In the genomic region with DNA sequence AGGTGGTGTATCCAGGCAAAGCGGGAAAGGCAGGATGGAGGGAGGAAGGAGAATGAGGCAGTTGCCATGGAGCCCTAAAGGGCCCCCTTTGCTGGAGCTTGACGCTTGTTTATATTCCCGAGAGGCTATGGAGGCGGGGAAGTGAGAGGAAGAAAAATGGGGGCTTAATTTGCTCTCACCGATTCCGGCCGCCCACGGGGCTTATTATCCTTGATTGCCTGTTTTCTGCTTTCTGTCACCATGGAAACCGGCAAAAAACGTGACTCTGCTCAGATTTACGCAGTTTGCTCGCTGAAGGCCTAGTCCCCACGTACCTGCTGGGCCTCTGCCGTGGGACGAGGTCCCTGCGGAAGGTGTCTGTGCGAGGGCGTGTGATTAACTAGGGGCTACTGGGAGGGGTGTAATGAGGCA, we compare ENCODE assay signal across 23 cellular contexts.
DNase-seq lines count a peak whose midpoint lies in the region; ATAC-seq and TF ChIP-seq lines count a peak whose summit lies in the region.
"Had no signal": no experiment of that assay in that cellular context is flagged by ENCODE, and none has a peak within 500 bp of the region (broad histone marks: within the 10 kb centered on the region; RNA-seq: fewer than 3 reads in every experiment).

No MANE protein-coding gene starts in this region.

- TF ChIP-seq CTCF in GM23338 (conservative IDR thresholded peaks at IDR 0.05; ENCODE audit: low read depth in 2 of 2) = no peak

- H3K4me2 ChIP-seq in GM23338 = no peak overlapping the region

- 0 out of 3 replicates have a peak, but pooled peaks cover 12% of the 10 kb centered on the region for H3K36me3 Mint-ChIP-seq in GM23338 (ENCODE audit: low read depth)
- H3K36me3 Mint-ChIP-seq: activated naive CD8-positive, alpha-beta T cell treated with anti-CD3 and anti-CD28 coated beads, Interleukin-2, amount 10 ng/mL, durations not matched to agents 7 days and 5 days; CD4-positive, alpha-beta memory T cell; stimulated activated naive B cell treated with anti-CD40 and anti-IgM and Interleukin-4, amounts not matched to agents 10 μg/mL and 1 μg/mL and 100 μg/mL, for 72 hours had no signal

- ATAC-seq in GM23338 (no peak), GM21367 (IDR thresholded peaks at IDR 0.05; ENCODE audit: unreplicated experiment) (no peak)
- ATAC-seq: natural killer cell treated with Interleukin-12 subunit alpha and Interleukin-12 subunit beta and Interleukin-15 and Interleukin-18, amount 100 ng/mL, for 72 hours; Panc1; stimulated activated naive B cell treated with anti-CD40 and anti-IgM and Interleukin-4, amounts not matched to agents 10 μg/mL and 1 μg/mL and 100 μg/mL, for 72 hours had no signal

- H3K9me2 ChIP-seq in GM23338 (ENCODE audit: insufficient read depth) = no peaks in the 10 kb centered on the region; the same call in 1 of the 2 replicates

- no peak overlapping the region for H3K4me3 ChIP-seq in GM23338
- H3K4me3 ChIP-seq: GM23248, suprapubic skin had no signal

- H3K4me1 Mint-ChIP-seq in GM23338 = no peaks in the 10 kb centered on the region
- H3K4me1 Mint-ChIP-seq: activated naive CD8-positive, alpha-beta T cell treated with anti-CD3 and anti-CD28 coated beads, Interleukin-2, amount 10 ng/mL, durations not matched to agents 7 days and 5 days; CD4-positive, alpha-beta memory T cell; stimulated activated naive B cell treated with anti-CD40 and anti-IgM and Interleukin-4, amounts not matched to agents 10 μg/mL and 1 μg/mL and 100 μg/mL, for 72 hours had no signal

- H2AFZ ChIP-seq in GM23338 = 0 out of 2 replicates have a peak overlapping the region, but pooled peaks have one; percentile 23
- H2AFZ ChIP-seq: GM23248 had no signal

- H3K4me3 Mint-ChIP-seq in GM23338 = no peak overlapping the region
- H3K4me3 Mint-ChIP-seq: activated naive CD8-positive, alpha-beta T cell treated with anti-CD3 and anti-CD28 coated beads, Interleukin-2, amount 10 ng/mL, durations not matched to agents 7 days and 5 days; activated T-cell treated with anti-CD3 and anti-CD28 coated beads, Interleukin-2, amount 50 U/mL, for 24 hours; CD4-positive, alpha-beta memory T cell; natural killer cell treated with Interleukin-12 subunit alpha and Interleukin-12 subunit beta and Interleukin-15 and Interleukin-18, amount 100 ng/mL, for 72 hours; stimulated activated naive B cell treated with anti-CD40 and anti-IgM and Interleukin-4, amounts not matched to agents 10 μg/mL and 1 μg/mL and 100 μg/mL, for 72 hours; T-helper 2 cell treated with Interferon-gamma antibody and Interleukin-4, amounts not matched to agents 5 μg/mL and 100 μg/mL, for 36 hours had no signal

- H3K27ac Mint-ChIP-seq in GM23338 = no peak overlapping the region
- H3K27ac Mint-ChIP-seq: activated naive CD8-positive, alpha-beta T cell treated with anti-CD3 and anti-CD28 coated beads, Interleukin-2, amount 10 ng/mL, durations not matched to agents 7 days and 5 days; activated T-cell treated with anti-CD3 and anti-CD28 coated beads, Interleukin-2, amount 50 U/mL, for 24 hours; natural killer cell treated with Interleukin-12 subunit alpha and Interleukin-12 subunit beta and Interleukin-15 and Interleukin-18, amount 100 ng/mL, for 72 hours; progenitor cell of endocrine pancreas; stimulated activated naive B cell treated with anti-CD40 and anti-IgM and Interleukin-4, amounts not matched to agents 10 μg/mL and 1 μg/mL and 100 μg/mL, for 72 hours; T-helper 2 cell treated with Interferon-gamma antibody and Interleukin-4, amounts not matched to agents 5 μg/mL and 100 μg/mL, for 36 hours had no signal

- no peaks in the 10 kb centered on the region for H3K27me3 ChIP-seq in GM23338 (ENCODE audit: insufficient read depth)
- H3K27me3 ChIP-seq: suprapubic skin had no signal

- H3K4me1 ChIP-seq in GM23338 (ENCODE audit: insufficient read depth) = no peaks in the 10 kb centered on the region
- H3K4me1 ChIP-seq: suprapubic skin had no signal

- H3K9me3 Mint-ChIP-seq in GM23338 = peaks cover 85% of the 10 kb centered on the region

- DNase-seq in GM23338 (ENCODE audit: low spot score) (peak; percentile 2), NCI-H2227 treated with DMSO at 0.1 percent for 48 hours (lab: John Stamatoyannopoulos, UW) (peak; percentile 91), head of caudate nucleus (peak; percentile 18 to 81 (median 51)), occipital lobe (lab: John Stamatoyannopoulos, UW) (peak; percentile 3), LoVo (ENCODE audit: low spot score) (no peak), kidney tubule cell (ENCODE audit: low spot score) (no peak)
- DNase-seq in activated CD4-positive, alpha-beta T cell treated with anti-CD3 and anti-CD28 coated beads, Interleukin-2, amount 50 U/mL, for 1 hour = no peak
- DNase-seq: activated gamma-delta T cell; activated naive CD8-positive, alpha-beta T cell treated with anti-CD3 and anti-CD28 coated beads, Interleukin-2, amount 10 ng/mL, durations not matched to agents 7 days and 5 days; activated T-cell treated with anti-CD3 and anti-CD28 coated beads, Interleukin-2, amount 50 U/mL, for 24 hours; CD4-positive, alpha-beta memory T cell; GM23248; midbrain; NCI-H1105; NCI-H524 treated with DMSO at 0.1 percent for 48 hours; SHP77; stimulated activated naive B cell treated with anti-CD40 and anti-IgM and Interleukin-4, amounts not matched to agents 10 μg/mL and 1 μg/mL and 100 μg/mL, for 72 hours had no signal

- H4K20me1 ChIP-seq in GM23338 (replicated peaks; ENCODE audit: insufficient read depth) = no peaks in the 10 kb centered on the region

- no peaks in the 10 kb centered on the region for H3K79me2 ChIP-seq in GM23338 (replicated peaks; ENCODE audit: insufficient read depth)

- H3K27me3 Mint-ChIP-seq in GM23338 (ENCODE audit: insufficient read depth, low read depth, poor library complexity) = peaks cover 7% of the 10 kb centered on the region
- H3K27me3 Mint-ChIP-seq: activated naive CD8-positive, alpha-beta T cell treated with anti-CD3 and anti-CD28 coated beads, Interleukin-2, amount 10 ng/mL, durations not matched to agents 7 days and 5 days; activated T-cell treated with anti-CD3 and anti-CD28 coated beads, Interleukin-2, amount 50 U/mL, for 24 hours; CD4-positive, alpha-beta memory T cell; natural killer cell treated with Interleukin-12 subunit alpha and Interleukin-12 subunit beta and Interleukin-15 and Interleukin-18, amount 100 ng/mL, for 72 hours; progenitor cell of endocrine pancreas; stimulated activated naive B cell treated with anti-CD40 and anti-IgM and Interleukin-4, amounts not matched to agents 10 μg/mL and 1 μg/mL and 100 μg/mL, for 72 hours had no signal

- H3F3A ChIP-seq in GM23338 (replicated peaks; ENCODE audit: low read depth) = no peaks in the 10 kb centered on the region

- H3K27ac ChIP-seq in GM23338 (ENCODE audit: low read depth) = no peak overlapping the region
- H3K27ac ChIP-seq: GM23248, suprapubic skin had no signal

- intact Hi-C loops in head of caudate nucleus (cut with DNase I) = no loop called here

- H3K36me3 ChIP-seq in GM23338 (ENCODE audit: insufficient read depth) = no peaks in the 10 kb centered on the region; the same call in 1 of the 2 replicates
- H3K36me3 ChIP-seq: suprapubic skin had no signal

TF ChIP-seq in GM23338, 12 proteins besides CTCF, POLR2A, EP300 and RAD21 (continues in another document):
- TF ChIP-seq POLR2AphosphoS5 (IDR thresholded peaks at IDR 0.05; ENCODE audit: low read depth) (no peak), ZNF114 (CRISPR knock-in tag; IDR thresholded peaks at IDR 0.05) (no peak)
- TF ChIP-seq, protein P1, sequence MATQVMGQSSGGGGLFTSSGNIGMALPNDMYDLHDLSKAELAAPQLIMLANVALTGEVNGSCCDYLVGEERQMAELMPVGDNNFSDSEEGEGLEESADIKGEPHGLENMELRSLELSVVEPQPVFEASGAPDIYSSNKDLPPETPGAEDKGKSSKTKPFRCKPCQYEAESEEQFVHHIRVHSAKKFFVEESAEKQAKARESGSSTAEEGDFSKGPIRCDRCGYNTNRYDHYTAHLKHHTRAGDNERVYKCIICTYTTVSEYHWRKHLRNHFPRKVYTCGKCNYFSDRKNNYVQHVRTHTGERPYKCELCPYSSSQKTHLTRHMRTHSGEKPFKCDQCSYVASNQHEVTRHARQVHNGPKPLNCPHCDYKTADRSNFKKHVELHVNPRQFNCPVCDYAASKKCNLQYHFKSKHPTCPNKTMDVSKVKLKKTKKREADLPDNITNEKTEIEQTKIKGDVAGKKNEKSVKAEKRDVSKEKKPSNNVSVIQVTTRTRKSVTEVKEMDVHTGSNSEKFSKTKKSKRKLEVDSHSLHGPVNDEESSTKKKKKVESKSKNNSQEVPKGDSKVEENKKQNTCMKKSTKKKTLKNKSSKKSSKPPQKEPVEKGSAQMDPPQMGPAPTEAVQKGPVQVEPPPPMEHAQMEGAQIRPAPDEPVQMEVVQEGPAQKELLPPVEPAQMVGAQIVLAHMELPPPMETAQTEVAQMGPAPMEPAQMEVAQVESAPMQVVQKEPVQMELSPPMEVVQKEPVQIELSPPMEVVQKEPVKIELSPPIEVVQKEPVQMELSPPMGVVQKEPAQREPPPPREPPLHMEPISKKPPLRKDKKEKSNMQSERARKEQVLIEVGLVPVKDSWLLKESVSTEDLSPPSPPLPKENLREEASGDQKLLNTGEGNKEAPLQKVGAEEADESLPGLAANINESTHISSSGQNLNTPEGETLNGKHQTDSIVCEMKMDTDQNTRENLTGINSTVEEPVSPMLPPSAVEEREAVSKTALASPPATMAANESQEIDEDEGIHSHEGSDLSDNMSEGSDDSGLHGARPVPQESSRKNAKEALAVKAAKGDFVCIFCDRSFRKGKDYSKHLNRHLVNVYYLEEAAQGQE (IDR thresholded peaks at IDR 0.05; ENCODE audit: unreplicated experiment) = no peak

Comparison
In these comparisons a context has a peak if more than half of its experiments do, and no peak if none do; other contexts are left out.
1. DNase-seq: peak in GM23338 (single experiment), NCI-H2227 treated with DMSO at 0.1 percent for 48 hours (single experiment), head of caudate nucleus (42 of 42) and occipital lobe (single experiment); none in LoVo (single experiment), kidney tubule cell (single experiment) and activated CD4-positive, alpha-beta T cell treated with anti-CD3 and anti-CD28 coated beads, Interleukin-2, amount 50 U/mL, for 1 hour (single experiment).